16 cellular contexts compared by ENCODE assay signal in genomic region chr2:149915151-149915550, GRCh38.
A peak's percentile ranks its signal among the peaks of the same experiment; 100 is the strongest.
DNase-seq lines count a peak whose midpoint lies in the region; ATAC-seq and TF ChIP-seq lines count a peak whose summit lies in the region.
"Had no signal": no experiment of that assay in that cellular context is flagged by ENCODE, and none has a peak within 500 bp of the region (broad histone marks: within the 10 kb centered on the region; RNA-seq: fewer than 3 reads in every experiment).

No MANE protein-coding gene starts in this region.

- no peaks in the 10 kb centered on the region for H3K4me1 ChIP-seq in mammary epithelial cell (ENCODE audit: insufficient read depth, low read length)
- H3K4me1 ChIP-seq: Caco-2, HAP-1 had no signal

- peaks cover 9% of the 10 kb centered on the region for H3K9me3 Mint-ChIP-seq in MCF 10A (ENCODE audit: unreplicated experiment)
- H3K9me3 Mint-ChIP-seq in neural crest cell = peaks cover 20% of the 10 kb centered on the region

- H3K27ac Mint-ChIP-seq in MCF 10A (ENCODE audit: low read depth, unreplicated experiment) = no peak overlapping the region
- H3K27ac Mint-ChIP-seq in neural crest cell (ENCODE audit: unreplicated experiment) = peak overlapping the region; percentile 4
- H3K27ac Mint-ChIP-seq: CD14-positive monocyte; CD8-positive, alpha-beta T cell had no signal

- no peaks in the 10 kb centered on the region for H3K27me3 ChIP-seq in mammary epithelial cell (ENCODE audit: insufficient read depth, low read length)

- H3K9ac ChIP-seq in mammary epithelial cell (ENCODE audit: insufficient read depth, low read length) = no peak overlapping the region

- H3K36me3 ChIP-seq in mammary epithelial cell (ENCODE audit: insufficient read depth, low read length) = no peaks in the 10 kb centered on the region
- H3K36me3 ChIP-seq: HAP-1 had no signal

- no peak for ATAC-seq in GM21619 (IDR thresholded peaks at IDR 0.05; ENCODE audit: unreplicated experiment)
- ATAC-seq: CD8-positive, alpha-beta T cell had no signal

- H3K4me3 ChIP-seq in mammary epithelial cell (replicated peaks in 1 of 3; ENCODE audit: insufficient read depth in 1 of 3, low read depth in 2 of 3, low read length in 3 of 3) = no peak overlapping the region
- H3K4me3 ChIP-seq: HAP-1 had no signal

- BruUV-seq in mammary epithelial cell (replicated peaks; lab: Mats Ljungman, UMichigan) (no TSS peak), MCF 10A (replicated peaks; lab: Mats Ljungman, UMichigan) (no TSS peak)

- H3K4me1 Mint-ChIP-seq in MCF 10A (ENCODE audit: insufficient read depth, unreplicated experiment) (no peaks in the 10 kb centered on the region), neural crest cell (peaks cover 12% of the 10 kb centered on the region)
- H3K4me1 Mint-ChIP-seq: CD14-positive monocyte had no signal

- H3K79me2 ChIP-seq in mammary epithelial cell (ENCODE audit: insufficient read depth, low read length) = no peaks in the 10 kb centered on the region

- POLR2A ChIA-PET in MCF 10A (lab: Yijun Ruan, JAX) = no interaction called here

- H3K27me3 Mint-ChIP-seq in MCF 10A (ENCODE audit: insufficient read depth, unreplicated experiment) = no peaks in the 10 kb centered on the region
- H3K27me3 Mint-ChIP-seq in neural crest cell (ENCODE audit: low read depth) = no peaks in the 10 kb centered on the region

- in situ Hi-C loops in mammary epithelial cell (cut with MboI; ENCODE audit: low sequenced_read_pairs in 2 of 2) = no loop called here

- no peak overlapping the region for H3K27ac ChIP-seq in mammary epithelial cell (ENCODE audit: insufficient read depth, low read depth, low read length)
- H3K27ac ChIP-seq: 22Rv1 had no signal

- H3K4me3 Mint-ChIP-seq in MCF 10A (ENCODE audit: unreplicated experiment) (no peak overlapping the region), neural crest cell (no peak overlapping the region)
- H3K4me3 Mint-ChIP-seq: CD14-positive monocyte; CD8-positive, alpha-beta T cell had no signal

- TF ChIP-seq CTCF in mammary epithelial cell (conservative IDR thresholded peaks at IDR 0.05 in 1 of 2, IDR thresholded peaks at IDR 0.05 in 1 of 2; ENCODE audit: extremely low read depth in 1 of 2, insufficient read depth in 1 of 2, low read depth in 1 of 2, low read length in 2 of 2) (no peak), MCF 10A (IDR thresholded peaks at IDR 0.05; ENCODE audit: unreplicated experiment) (no peak), neural crest cell (conservative IDR thresholded peaks at IDR 0.05) (no peak)

- 52% methylated on average over 3 of the region's 3 CpGs for WGBS in mammary epithelial cell (ENCODE audit: low coverage, missing lambda C conversion rate)

- DNase-seq in mammary epithelial cell (no peak), MCF 10A (ENCODE audit: unreplicated experiment) (no peak), dermis blood vessel endothelial cell (peak; percentile 2), neural crest cell (ENCODE audit: low read depth, low spot score) (no peak), NCI-H2196 treated with DMSO at 0.1 percent for 48 hours (lab: John Stamatoyannopoulos, UW; ENCODE audit: unreplicated experiment) (no peak), NOMO-1 treated with dmso at 0.1 percent for 144 hours (lab: John Stamatoyannopoulos, UW; ENCODE audit: unreplicated experiment) (no peak)
- no peak for DNase-seq in activated T-cell treated with anti-CD3 and anti-CD28 coated beads, Interleukin-2, amount 50 U/mL, for 1 hour
- DNase-seq: Caco-2; CD8-positive, alpha-beta T cell; DND-41; GDM1; GOT3 had no signal

- intact Hi-C loops in mammary epithelial cell (cut with micrococcal nuclease) = no loop called here
- intact Hi-C loops in MCF 10A (cut with micrococcal nuclease) = no loop called here

- H2AFZ ChIP-seq in mammary epithelial cell (ENCODE audit: low read depth, low read length) = peak overlapping the region; percentile 31

- CTCF ChIA-PET in mammary epithelial cell (lab: Charles Lee; ENCODE audit: low non-redundant PET) (no interaction called here), MCF 10A (lab: Yijun Ruan, JAX) (no interaction called here)

- no peak overlapping the region for H3K4me2 ChIP-seq in mammary epithelial cell (ENCODE audit: insufficient read depth, low read depth, low read length)

- H3K36me3 Mint-ChIP-seq in MCF 10A (ENCODE audit: insufficient read depth, unreplicated experiment) (no peaks in the 10 kb centered on the region), neural crest cell (ENCODE audit: low read depth) (peaks cover 11% of the 10 kb centered on the region)
- H3K36me3 Mint-ChIP-seq: CD14-positive monocyte; CD8-positive, alpha-beta T cell had no signal

- H3K9me3 ChIP-seq in mammary epithelial cell (replicated peaks; ENCODE audit: insufficient read depth, low read length) = no peaks in the 10 kb centered on the region
- H3K9me3 ChIP-seq: HAP-1 had no signal

- dilution Hi-C loops in mammary epithelial cell (cut with HindIII; ENCODE audit: low sequenced_read_pairs) = loop anchor here (5.0 kb wide), 1 partner anchor 77 kb away; no protein-coding TSS in a partner anchor

- no peaks in the 10 kb centered on the region for H4K20me1 ChIP-seq in mammary epithelial cell (ENCODE audit: insufficient read depth, low read length)
